In genomic region chrX:96704661-96705060, GRCh38 we compare ENCODE assay signal across 17 cellular contexts. TPM values are rescaled to one million over a fixed set of nuclear protein-coding genes. Genes with fewer than 3 reads are reported as not detected.
A peak's percentile ranks its signal among the peaks of the same experiment; 100 is the strongest.
DNase-seq lines count a peak whose midpoint lies in the region; ATAC-seq and TF ChIP-seq lines count a peak whose summit lies in the region.
"Had no signal": no experiment of that assay in that cellular context is flagged by ENCODE, and none has a peak within 500 bp of the region (broad histone marks: within the 10 kb centered on the region; RNA-seq: fewer than 3 reads in every experiment).

No MANE protein-coding gene starts in this region.

- no peak overlapping the region for H3K27ac ChIP-seq in PC-3 (ENCODE audit: low read length)
- H3K27ac ChIP-seq in skeletal muscle tissue (ENCODE audit: low read depth, low read length) = peak overlapping the region; percentile 7
- H3K27ac ChIP-seq in suprapubic skin = no peak overlapping the region
- H3K27ac ChIP-seq: Peyer's patch had no signal

- H3K9ac ChIP-seq in PC-3 (ENCODE audit: low read length) (no peak overlapping the region), skeletal muscle tissue (ENCODE audit: low read depth in 1 of 3, low read length in 3 of 3) (no peak overlapping the region)

- TF ChIP-seq EP300 in suprapubic skin (IDR thresholded peaks at IDR 0.05) = no peak

- TF ChIP-seq POLR2A in suprapubic skin (IDR thresholded peaks at IDR 0.05) = no peak

- H3K27me3 ChIP-seq in PC-3 (ENCODE audit: low read length) = no peaks in the 10 kb centered on the region
- H3K27me3 ChIP-seq in skeletal muscle tissue (ENCODE audit: control insufficient read depth in 3 of 3, insufficient read depth in 3 of 3, low read length in 3 of 3) = no peaks in the 10 kb centered on the region
- no peaks in the 10 kb centered on the region for H3K27me3 ChIP-seq in suprapubic skin
- H3K27me3 ChIP-seq: Peyer's patch had no signal

- H2AFZ ChIP-seq in PC-3 (ENCODE audit: low read length) = no peak overlapping the region

- 71% methylated on average over 3 of the region's 3 CpGs for WGBS in suprapubic skin

- H3K9me3 ChIP-seq in PC-3 (ENCODE audit: low read length) (no peaks in the 10 kb centered on the region), skeletal muscle tissue (ENCODE audit: control insufficient read depth in 3 of 3, low read length in 3 of 3) (no peaks in the 10 kb centered on the region), suprapubic skin (no peaks in the 10 kb centered on the region)
- H3K9me3 ChIP-seq: Peyer's patch had no signal

- H3K4me1 ChIP-seq in PC-3 (ENCODE audit: insufficient read depth, low read length) (peaks cover 5% of the 10 kb centered on the region), skeletal muscle tissue (ENCODE audit: control insufficient read depth in 3 of 3, insufficient read depth in 3 of 3, low read length in 3 of 3) (peaks cover 0 to 12% (median 6%) of the 10 kb centered on the region in 3 donors), suprapubic skin (no peaks in the 10 kb centered on the region)

- 0 out of 2 replicates have a peak, but pooled peaks cover 8% of the 10 kb centered on the region for H3K79me2 ChIP-seq in PC-3 (ENCODE audit: low read length)

- ATAC-seq in PC-3 (no peak), HG02852 (IDR thresholded peaks at IDR 0.05; ENCODE audit: unreplicated experiment) (no peak)
- ATAC-seq: CD8-positive, alpha-beta T cell had no signal

- intact Hi-C loops in PC-3 (cut with micrococcal nuclease) = no loop called here

- H3K9me2 ChIP-seq in PC-3 (replicated peaks; ENCODE audit: low read length) = no peaks in the 10 kb centered on the region

- peak; percentile 3 for DNase-seq in EL
- peak; percentile 2 for DNase-seq in PC-3
- DNase-seq in fibroblast of pulmonary artery (ENCODE audit: low read depth) = peak; percentile 34
- DNase-seq in suprapubic skin (ENCODE audit: low spot score in 2 of 2) = no peak
- no peak for DNase-seq in effector CD8-positive, alpha-beta T cell (lab: John Stamatoyannopoulos, UW)
- DNase-seq: ACHN; CD8-positive, alpha-beta T cell; DND-41; H9; NCI-H1417; NCI-H1930; NCI-H2171 treated with DMSO at 0.1 percent for 48 hours; NCI-H82; Peyer's patch; SHP77 had no signal

- TF ChIP-seq CTCF in PC-3 (conservative IDR thresholded peaks at IDR 0.05; ENCODE audit: low read depth, low read length) (no peak), fibroblast of pulmonary artery (IDR thresholded peaks at IDR 0.05; ENCODE audit: low read length, missing control alignments) (no peak), suprapubic skin (IDR thresholded peaks at IDR 0.05) (no peak)

- no peaks in the 10 kb centered on the region for H3F3A ChIP-seq in PC-3 (ENCODE audit: low read length, unreplicated experiment)

- no peaks in the 10 kb centered on the region for H4K20me1 ChIP-seq in PC-3 (ENCODE audit: low read length)

- no peaks in the 10 kb centered on the region for H3K36me3 ChIP-seq in PC-3 (ENCODE audit: low read depth, low read length)
- no peaks in the 10 kb centered on the region for H3K36me3 ChIP-seq in skeletal muscle tissue (ENCODE audit: control insufficient read depth in 3 of 3, insufficient read depth in 3 of 3, low read length in 3 of 3)
- H3K36me3 ChIP-seq in suprapubic skin = no peaks in the 10 kb centered on the region
- H3K36me3 ChIP-seq: Peyer's patch had no signal

- POLR2A ChIA-PET in PC-3 (lab: Charles Lee; ENCODE audit: unreplicated experiment) = no interaction called here

- no peak overlapping the region for H3K4me2 ChIP-seq in PC-3 (ENCODE audit: low read length)

- no TSS peak for BruUV-seq in PC-3 (replicated peaks; lab: Mats Ljungman, UMichigan)

- H3K4me3 ChIP-seq in PC-3 (ENCODE audit: low read length) (no peak overlapping the region), fibroblast of pulmonary artery (replicated peaks; ENCODE audit: low read depth, low read length) (no peak overlapping the region), skeletal muscle tissue (ENCODE audit: low read length in 3 of 3) (no peak overlapping the region), suprapubic skin (no peak overlapping the region)
- H3K4me3 ChIP-seq: Peyer's patch had no signal

- CTCF ChIA-PET in PC-3 (lab: Charles Lee) = no interaction called here

RNA-seq across cellular contexts. Expression of gene DIAPH2, which starts 20.0 kb away (rescaled TPM):
- total RNA-seq in PC-3 (2014; rRNA removed) (15.1 and 19.6 TPM in 2 replicates), skeletal muscle tissue (12.0 TPM), suprapubic skin (10 to 100 TPM; 17.5 to 38.7 (median 18.6) TPM)

Comparison
In these comparisons a context has a peak if more than half of its experiments do, and no peak if none do; other contexts are left out.
1. DNase-seq: peak in EL (single experiment), PC-3 (single experiment) and fibroblast of pulmonary artery (single experiment); none in suprapubic skin (0 of 2) and effector CD8-positive, alpha-beta T cell (single experiment).